Comparison of ENCODE assay signal across 25 cellular contexts in genomic region chr7:33201821-33202220, GRCh38.
"Had no signal": no experiment of that assay in that cellular context is flagged by ENCODE, and none has a peak within 500 bp of the region (broad histone marks: within the 10 kb centered on the region; RNA-seq: fewer than 3 reads in every experiment).

No MANE protein-coding gene starts in this region.

- H3K27ac ChIP-seq: adrenal gland, breast epithelium, SK-N-MC, WERI-Rb-1 had no signal

- H3K36me3 ChIP-seq: adrenal gland, breast epithelium, WERI-Rb-1 had no signal

- FAIRE-seq: K562 had no signal

- DNase-seq: activated CD4-positive, alpha-beta T cell treated with anti-CD3 and anti-CD28 coated beads for 36 hours; activated CD4-positive, alpha-beta T cell treated with anti-CD3 and anti-CD28 coated beads, Interleukin-2, amount 50 U/mL, for 1 hour; activated CD8-positive, alpha-beta memory T cell treated with anti-CD3 and anti-CD28 coated beads, Interleukin-2, amount 50 U/mL, for 4 hours; activated CD8-positive, alpha-beta T cell treated with anti-CD3 and anti-CD28 coated beads for 36 hours; activated naive CD4-positive, alpha-beta T cell treated with anti-CD3 and anti-CD28 coated beads, Interleukin-2, amount 50 U/mL, for 16 hours; activated naive CD8-positive, alpha-beta T cell treated with anti-CD3 and anti-CD28 coated beads, Interleukin-2, amount 10 ng/mL, durations not matched to agents 7 days and 5 days; adrenal gland; anterior cingulate cortex; central memory CD4-positive, alpha-beta T cell; Karpas-422; NCI-H1092; NCI-H1436; NCI-H1694 treated with DMSO at 0.1 percent for 48 hours; NCI-H2029 treated with DMSO at 0.1 percent for 48 hours; NCI-H345; NCI-H510A; NCI-H526 treated with DMSO at 0.1 percent for 48 hours; NCI-H82; RPMI8226; T-cell; WERI-Rb-1 had no signal

- H3K9me3 ChIP-seq: adrenal gland, breast epithelium had no signal

- H3K27me3 ChIP-seq: adrenal gland, breast epithelium had no signal

- ATAC-seq: activated CD4-positive, alpha-beta T cell treated with anti-CD3 and anti-CD28 coated beads for 36 hours; activated CD8-positive, alpha-beta T cell treated with anti-CD3 and anti-CD28 coated beads for 36 hours; K562; Right ventricle myocardium inferior; T-cell had no signal

- H3K4me3 ChIP-seq: adrenal gland, breast epithelium, K562, SK-N-MC had no signal

- H3K4me1 ChIP-seq: adrenal gland, breast epithelium had no signal
